In genomic region chr20:3045816-3046676, GRCh38 we compare ENCODE assay signal across 8 cellular contexts. TPM values are rescaled to one million over a fixed set of nuclear protein-coding genes. Genes with fewer than 3 reads are reported as not detected.
DNase-seq lines count a peak whose midpoint lies in the region; ATAC-seq and TF ChIP-seq lines count a peak whose summit lies in the region.

Gene MRPS26 (plus strand): TSS chr20:3046052. CDS start chr20:3046069, 17 bp downstream.

- H3K27ac Mint-ChIP-seq in nephron progenitor cell: peak within 1 kb of the TSS; percentile 90
- peak within 1 kb of the TSS; percentile 82 for H3K27ac Mint-ChIP-seq in stimulated activated naive CD8-positive, alpha-beta T cell treated with anti-CD3 and anti-CD28 coated beads, Interleukin-15, Interleukin-2, amounts not matched to agents 100 ng/mL and 50 ng/mL, for 24 hours

- peak within 1 kb of the TSS; percentile 92 for H3K4me3 Mint-ChIP-seq in nephron progenitor cell
- H3K4me3 Mint-ChIP-seq in stimulated activated naive CD8-positive, alpha-beta T cell treated with anti-CD3 and anti-CD28 coated beads, Interleukin-15, Interleukin-2, amounts not matched to agents 100 ng/mL and 50 ng/mL, for 24 hours: peak within 1 kb of the TSS; percentile 97

- peak within 1 kb of the TSS; percentile 90 for H3K4me3 ChIP-seq in fibroblast of the aortic adventitia (ENCODE audit: low read depth, low read length)

- DNase-seq in DMS153 treated with DMSO at 0.1 percent for 48 hours (lab: John Stamatoyannopoulos, UW; ENCODE audit: unreplicated experiment) (peak; percentile 61), HuH-7 (ENCODE audit: low spot score) (peak; percentile 96), RPMI8226 (peak; percentile 95), fibroblast of the aortic adventitia (ENCODE audit: low read depth) (peak; percentile 73), nephron progenitor cell (peak; percentile 91)
- DNase-seq in activated T-helper 9 cell treated with anti-CD3 and anti-CD28 coated beads, Interleukin-2, amount 50 U/mL, for 16 hours (ENCODE audit: low read depth): peak; percentile 74

- H3K27me3 Mint-ChIP-seq in nephron progenitor cell (ENCODE audit: low read depth, poor library complexity): no peaks in the 10 kb centered on the region
- no peaks in the 10 kb centered on the region for H3K27me3 Mint-ChIP-seq in stimulated activated naive CD8-positive, alpha-beta T cell treated with anti-CD3 and anti-CD28 coated beads, Interleukin-15, Interleukin-2, amounts not matched to agents 100 ng/mL and 50 ng/mL, for 24 hours

- no peak for TF ChIP-seq CTCF in fibroblast of the aortic adventitia (IDR thresholded peaks at IDR 0.05; ENCODE audit: insufficient read depth, low read length)
- no peak for TF ChIP-seq CTCF in nephron progenitor cell (IDR thresholded peaks at IDR 0.05)

- peaks cover 51% of the 10 kb centered on the region for H3K4me1 Mint-ChIP-seq in nephron progenitor cell
- H3K4me1 Mint-ChIP-seq in stimulated activated naive CD8-positive, alpha-beta T cell treated with anti-CD3 and anti-CD28 coated beads, Interleukin-15, Interleukin-2, amounts not matched to agents 100 ng/mL and 50 ng/mL, for 24 hours (ENCODE audit: low read depth): peaks cover 19% of the 10 kb centered on the region

- peaks cover 39% of the 10 kb centered on the region for H3K36me3 Mint-ChIP-seq in nephron progenitor cell (ENCODE audit: low read depth)
- peaks cover 31% of the 10 kb centered on the region for H3K36me3 Mint-ChIP-seq in stimulated activated naive CD8-positive, alpha-beta T cell treated with anti-CD3 and anti-CD28 coated beads, Interleukin-15, Interleukin-2, amounts not matched to agents 100 ng/mL and 50 ng/mL, for 24 hours (ENCODE audit: low read depth)

- ATAC-seq in GM21447 (IDR thresholded peaks at IDR 0.05; ENCODE audit: unreplicated experiment): peak; percentile 85

- H3K9me3 Mint-ChIP-seq in nephron progenitor cell: no peaks in the 10 kb centered on the region
- no peaks in the 10 kb centered on the region for H3K9me3 Mint-ChIP-seq in stimulated activated naive CD8-positive, alpha-beta T cell treated with anti-CD3 and anti-CD28 coated beads, Interleukin-15, Interleukin-2, amounts not matched to agents 100 ng/mL and 50 ng/mL, for 24 hours

RNA-seq across cellular contexts. Expression of gene MRPS26, which starts in this region (rescaled TPM):
- 19.1 and 52.3 TPM in 2 replicates for total RNA-seq in fibroblast of the aortic adventitia (ENCODE audit: low replicate concordance)

Comparison
In these comparisons a context has a peak if more than half of its experiments do, and no peak if none do; other contexts are left out.
1. Peak in every context shown above with its lines: DNase-seq, ATAC-seq and H3K4me3 ChIP-seq.